In genomic region chr2:150594299-150594698, GRCh38 we compare ENCODE assay signal across 10 cellular contexts.
"Had no signal": no experiment of that assay in that cellular context is flagged by ENCODE, and none has a peak within 500 bp of the region (broad histone marks: within the 10 kb centered on the region; RNA-seq: fewer than 3 reads in every experiment).

No MANE protein-coding gene starts in this region.

- H3K27ac ChIP-seq: HL-60, KMS-11 had no signal

- FAIRE-seq: HTR-8/SVneo had no signal

- H3K4me2 ChIP-seq: GM23338, KMS-11 had no signal

- H3K9me3 ChIP-seq: HAP-1 had no signal

- H3K4me3 ChIP-seq: GM23338, HAP-1 had no signal

- H3K36me3 Mint-ChIP-seq: IgD-negative memory B cell had no signal

- H3K9me3 Mint-ChIP-seq: GM23338, HFFc6 had no signal

- H2AFZ ChIP-seq: GM23338 had no signal

- H3K36me3 ChIP-seq: HAP-1 had no signal

- H3K4me3 Mint-ChIP-seq: GM23338, HFFc6, IgD-negative memory B cell had no signal

- H3K9ac ChIP-seq: KMS-11 had no signal

- H3K27ac Mint-ChIP-seq: GM23338, IgD-negative memory B cell had no signal

- ATAC-seq: GM23338, HCT116 had no signal

- DNase-seq: H7, HFFc6, KBM-7 had no signal

- H3K4me1 Mint-ChIP-seq: IgD-negative memory B cell had no signal
